ENCODE assay signal across 1 cellular context in genomic region chrX:50161143-50161542, GRCh38.
TF ChIP-seq lines count a peak whose summit lies in the region.

No MANE protein-coding gene starts in this region.

TF ChIP-seq in endothelial cell of umbilical vein, 7 proteins besides CTCF, POLR2A, EP300 and RAD21:
- no peak for TF ChIP-seq MYC (IDR thresholded peaks at IDR 0.05; ENCODE audit: low read depth, low read length)
- TF ChIP-seq FOS (IDR thresholded peaks at IDR 0.05; ENCODE audit: borderline replicate concordance, insufficient read depth, low read length): peak; percentile 20
